In genomic region chr15:79179108-79179561, GRCh38 we compare ENCODE assay signal across 13 cellular contexts.
DNase-seq lines count a peak whose midpoint lies in the region; ATAC-seq and TF ChIP-seq lines count a peak whose summit lies in the region.
"Had no signal": no experiment of that assay in that cellular context is flagged by ENCODE, and none has a peak within 500 bp of the region (broad histone marks: within the 10 kb centered on the region; RNA-seq: fewer than 3 reads in every experiment).

No MANE protein-coding gene starts in this region.

- TF ChIP-seq EP300 in tibial nerve (IDR thresholded peaks at IDR 0.05), result no peak

- peaks cover 0 to under 1% (median 0%) of the 10 kb centered on the region in 4 donors for H3K4me1 ChIP-seq in tibial nerve
- H3K4me1 ChIP-seq: HAP-1, tibial artery had no signal

- DNase-seq in ELR (ENCODE audit: low read depth) (peak; percentile 86), NB4 (ENCODE audit: low read depth) (peak; percentile 81), brain microvascular endothelial cell (peak; percentile 25), myocyte (ENCODE audit: low read depth) (peak; percentile 77), germinal center (ENCODE audit: low spot score) (no peak), tibial nerve (ENCODE audit: low spot score in 2 of 2) (no peak)
- no peak for DNase-seq in effector CD8-positive, alpha-beta T cell (lab: John Stamatoyannopoulos, UW)
- DNase-seq: activated naive CD8-positive, alpha-beta T cell treated with anti-CD3 and anti-CD28 coated beads, Interleukin-2, amount 50 U/mL, for 24 hours; left cardiac atrium; NCI-H1417 treated with DMSO at 0.1 percent for 48 hours; tibial artery had no signal

- no peaks in the 10 kb centered on the region for H3K36me3 ChIP-seq in brain microvascular endothelial cell (replicated peaks)
- no peaks in the 10 kb centered on the region for H3K36me3 ChIP-seq in tibial nerve
- H3K36me3 ChIP-seq: HAP-1, tibial artery had no signal

- H3K27me3 ChIP-seq in brain microvascular endothelial cell (replicated peaks), result no peaks in the 10 kb centered on the region
- H3K27me3 ChIP-seq in tibial nerve, result no peaks in the 10 kb centered on the region

- no peak overlapping the region for H3K27ac ChIP-seq in brain microvascular endothelial cell
- no peak overlapping the region for H3K27ac ChIP-seq in tibial nerve
- H3K27ac ChIP-seq: tibial artery had no signal

- TF ChIP-seq CTCF in NB4 (IDR thresholded peaks at IDR 0.05; ENCODE audit: low read depth, low read length) (no peak), brain microvascular endothelial cell (IDR thresholded peaks at IDR 0.05; ENCODE audit: low read depth, low read length, missing control alignments) (no peak), tibial nerve (IDR thresholded peaks at IDR 0.05) (no peak)

- H3K4me3 ChIP-seq in NB4 (ENCODE audit: low read depth, low read length), result no peak overlapping the region
- no peak overlapping the region for H3K4me3 ChIP-seq in brain microvascular endothelial cell (ENCODE audit: low read depth, low read length)
- no peak overlapping the region for H3K4me3 ChIP-seq in tibial nerve
- H3K4me3 ChIP-seq: HAP-1, tibial artery had no signal

- WGBS in tibial nerve, 2 donors, result 83 to 84% methylated on average over 14 of the region's 14 CpGs

- TF ChIP-seq POLR2A in NB4 (IDR thresholded peaks at IDR 0.05; ENCODE audit: extremely low read depth, insufficient read length) (no peak), tibial nerve (IDR thresholded peaks at IDR 0.05) (no peak)

- in situ Hi-C loops in brain microvascular endothelial cell (cut with HindIII; ENCODE audit: low pct_ligation_motif_present, low sequenced_read_pairs), result no loop called here

- ATAC-seq in GM21737 (IDR thresholded peaks at IDR 0.05; ENCODE audit: unreplicated experiment), result no peak
- ATAC-seq: activated naive CD8-positive, alpha-beta T cell treated with anti-CD3 and anti-CD28 coated beads, Interleukin-2, amount 50 U/mL, for 24 hours had no signal

- H3K9me3 ChIP-seq in tibial nerve, result no peaks in the 10 kb centered on the region
- H3K9me3 ChIP-seq: HAP-1, tibial artery had no signal

Comparison
In these comparisons a context has a peak if more than half of its experiments do, and no peak if none do; other contexts are left out.
1. DNase-seq: peak in ELR (single experiment), NB4 (single experiment), brain microvascular endothelial cell (single experiment) and myocyte (single experiment); none in germinal center (single experiment), tibial nerve (0 of 2) and effector CD8-positive, alpha-beta T cell (single experiment).